18 cellular contexts compared by ENCODE assay signal in genomic region chr7:126495001-126495400, GRCh38.
A peak's percentile ranks its signal among the peaks of the same experiment; 100 is the strongest.
DNase-seq lines count a peak whose midpoint lies in the region; ATAC-seq, FAIRE-seq and TF ChIP-seq lines count a peak whose summit lies in the region.
"Had no signal": no experiment of that assay in that cellular context is flagged by ENCODE, and none has a peak within 500 bp of the region (broad histone marks: within the 10 kb centered on the region; RNA-seq: fewer than 3 reads in every experiment).

No MANE protein-coding gene starts in this region.

- TF ChIP-seq CTCF in omental fat pad (IDR thresholded peaks at IDR 0.05), result no peak

- intact Hi-C loops in left cardiac atrium (cut with DNase I), result no loop called here

- ATAC-seq in left cardiac atrium, result peak; percentile 27 to 57
- peak; percentile 73 for ATAC-seq in omental fat pad (ENCODE audit: low FRiP score)
- no peak for ATAC-seq in GM19328 (IDR thresholded peaks at IDR 0.05; ENCODE audit: unreplicated experiment)
- no peak for ATAC-seq in HG03175 (IDR thresholded peaks at IDR 0.05; ENCODE audit: unreplicated experiment)
- no peak for ATAC-seq in HG03342 (IDR thresholded peaks at IDR 0.05; ENCODE audit: unreplicated experiment)
- ATAC-seq: GM23338 had no signal

- peak; percentile 87 for DNase-seq in DMS79 (lab: John Stamatoyannopoulos, UW)
- DNase-seq in GM18507 (ENCODE audit: extremely low spot score, insufficient read length, low read depth), result no peak
- no peak for DNase-seq in left cardiac atrium
- DNase-seq in omental fat pad (ENCODE audit: low spot score), result no peak
- DNase-seq: CD4-positive, CD25-positive, alpha-beta regulatory T cell; KG1; NCI-H1092; NCI-H146; NCI-H2029 treated with DMSO at 0.1 percent for 48 hours; NCI-H524 treated with DMSO at 0.1 percent for 48 hours; NCI-H82; PC-9; SJCRH30 had no signal

- peak; percentile 33 for FAIRE-seq in GM18507 (lab: Jason Lieb, UNC)
- FAIRE-seq: HTR-8/SVneo had no signal

Comparison
In these comparisons a context has a peak if more than half of its experiments do, and no peak if none do; other contexts are left out.
1. ATAC-seq: peak in left cardiac atrium (2 of 2) and omental fat pad (single experiment); none in GM19328 (single experiment), HG03175 (single experiment) and HG03342 (single experiment).